In genomic region chr6:139282684-139283083, GRCh38 we compare ENCODE assay signal across 33 cellular contexts. TPM values are rescaled to one million over a fixed set of nuclear protein-coding genes. Genes with fewer than 3 reads are reported as not detected.
DNase-seq lines count a peak whose midpoint lies in the region; ATAC-seq and TF ChIP-seq lines count a peak whose summit lies in the region.
"Had no signal": no experiment of that assay in that cellular context is flagged by ENCODE, and none has a peak within 500 bp of the region (broad histone marks: within the 10 kb centered on the region; RNA-seq: fewer than 3 reads in every experiment).

No MANE protein-coding gene starts in this region.

- no peak overlapping the region for H2BK15ac ChIP-seq in IMR-90 (ENCODE audit: low read depth, low read length)

- DNase-seq in activated T-cell treated with anti-CD3 and anti-CD28 coated beads, Interleukin-2, amount 50 U/mL, for 24 hours = no peak
- DNase-seq in activated T-cell treated with anti-CD3 and anti-CD28 coated beads for 4 hours = no peak
- DNase-seq in IMR-90 = peak; percentile 8
- no peak for DNase-seq in activated T-helper 1 cell treated with anti-CD3 and anti-CD28 coated beads, Interleukin-12 subunit alpha, Interleukin-12 subunit beta, Interleukin-2, Interleukin-4 antibody, amounts not matched to agents 30 ng/mL and 10 ng/mL and 1 ng/mL, durations not matched to agents 14 hours and 24 hours and 36 hours (ENCODE audit: low spot score)
- no peak for DNase-seq in stimulated activated naive CD8-positive, alpha-beta T cell treated with anti-CD3 and anti-CD28 coated beads, Interleukin-15, Interleukin-2, amounts not matched to agents 100 U/mL and 50 U/mL, for 24 hours
- no peak for DNase-seq in WTC11 (ENCODE audit: low spot score)
- DNase-seq in mucosa of descending colon = no peak
- DNase-seq: ACHN; activated CD8-positive, alpha-beta memory T cell treated with anti-CD3 and anti-CD28 coated beads, Interleukin-2, amount 50 U/mL, for 48 hours; activated effector memory CD4-positive, alpha-beta T cell treated with anti-CD3 and anti-CD28 coated beads, Interleukin-2, amount 50 U/mL, for 16 hours; CD8-positive, alpha-beta memory T cell; central memory CD4-positive, alpha-beta T cell; cortex of kidney; DMS 273 treated with DMSO at 0.1 percent for 48 hours; effector memory CD8-positive, alpha-beta T cell; EL; H9; immature natural killer cell; NCI-H1930; nephron progenitor cell; Peyer's patch; retina; SJCRH30; small intestine; stimulated activated naive CD4-positive, alpha-beta T cell treated with Interleukin-2 at 50 U/mL for 16 hours; T-cell had no signal

- WGBS in IMR-90 (ENCODE audit: extremely low coverage in 2 of 2, insufficient read length in 1 of 2), 2 experiments = no CpG with 5 or more reads among the region's 3 CpGs

- no peaks in the 10 kb centered on the region for H3K79me1 ChIP-seq in IMR-90 (ENCODE audit: low read depth in 1 of 2, low read length in 2 of 2)

- H3K36me3 ChIP-seq in IMR-90 (ENCODE audit: control insufficient read depth, insufficient read depth, low read length) (no peaks in the 10 kb centered on the region), mucosa of descending colon (ENCODE audit: low read depth) (no peaks in the 10 kb centered on the region)
- H3K36me3 ChIP-seq: Peyer's patch, SJCRH30, thoracic aorta, vagina had no signal

- no peaks in the 10 kb centered on the region for H3K9me3 Mint-ChIP-seq in activated T-cell treated with anti-CD3 and anti-CD28 coated beads, Interleukin-2, amount 50 U/mL, for 24 hours
- no peaks in the 10 kb centered on the region for H3K9me3 Mint-ChIP-seq in activated T-helper 1 cell treated with anti-CD3 and anti-CD28 coated beads, Interleukin-12 subunit alpha, Interleukin-12 subunit beta, Interleukin-2, Interleukin-4 antibody, amounts not matched to agents 30 ng/mL and 10 ng/mL and 1 ng/mL, durations not matched to agents 14 hours and 24 hours and 36 hours
- H3K9me3 Mint-ChIP-seq in WTC11 = peaks cover 12% of the 10 kb centered on the region; the same call in 1 of the 2 replicates
- H3K9me3 Mint-ChIP-seq: CD8-positive, alpha-beta memory T cell; effector memory CD8-positive, alpha-beta T cell; H9; immature natural killer cell; nephron progenitor cell; T-cell had no signal

- H3K4me1 Mint-ChIP-seq in activated T-cell treated with anti-CD3 and anti-CD28 coated beads, Interleukin-2, amount 50 U/mL, for 24 hours (ENCODE audit: low read depth) = peaks cover 38% of the 10 kb centered on the region
- peaks cover 36% of the 10 kb centered on the region for H3K4me1 Mint-ChIP-seq in activated T-helper 1 cell treated with anti-CD3 and anti-CD28 coated beads, Interleukin-12 subunit alpha, Interleukin-12 subunit beta, Interleukin-2, Interleukin-4 antibody, amounts not matched to agents 30 ng/mL and 10 ng/mL and 1 ng/mL, durations not matched to agents 14 hours and 24 hours and 36 hours (ENCODE audit: low read depth)
- no peaks in the 10 kb centered on the region for H3K4me1 Mint-ChIP-seq in WTC11
- H3K4me1 Mint-ChIP-seq: nephron progenitor cell had no signal

- H3K14ac ChIP-seq in IMR-90 (replicated peaks; ENCODE audit: low read depth, low read length) = no peak overlapping the region; the same call in 1 of the 2 replicates

- no peaks in the 10 kb centered on the region for H3K4me1 ChIP-seq in IMR-90 (ENCODE audit: control insufficient read depth, insufficient read depth, low read length)
- no peaks in the 10 kb centered on the region for H3K4me1 ChIP-seq in mucosa of descending colon (ENCODE audit: low read depth)
- H3K4me1 ChIP-seq: SJCRH30, vagina had no signal

- no peak overlapping the region for H3K4ac ChIP-seq in IMR-90 (ENCODE audit: low read depth, low read length)

- CTCF ChIA-PET in IMR-90 (lab: Yijun Ruan, JAX) = interaction anchor here (0.6 kb wide), 1 partner anchor 242 kb away, joined by 3 read pairs; no protein-coding TSS in a partner anchor
- CTCF ChIA-PET in WTC11 (lab: Charles Lee) = no interaction called here

- H3K36me3 Mint-ChIP-seq in activated T-cell treated with anti-CD3 and anti-CD28 coated beads, Interleukin-2, amount 50 U/mL, for 24 hours (ENCODE audit: low read depth) = no peaks in the 10 kb centered on the region
- peaks cover 5% of the 10 kb centered on the region for H3K36me3 Mint-ChIP-seq in activated T-helper 1 cell treated with anti-CD3 and anti-CD28 coated beads, Interleukin-12 subunit alpha, Interleukin-12 subunit beta, Interleukin-2, Interleukin-4 antibody, amounts not matched to agents 30 ng/mL and 10 ng/mL and 1 ng/mL, durations not matched to agents 14 hours and 24 hours and 36 hours (ENCODE audit: low read depth)
- H3K36me3 Mint-ChIP-seq in WTC11 = no peaks in the 10 kb centered on the region

- H2AFZ ChIP-seq in IMR-90 (replicated peaks; ENCODE audit: low read length, poor library complexity) = no peak overlapping the region

- peak overlapping the region; percentile 50 for H3K27ac Mint-ChIP-seq in activated T-cell treated with anti-CD3 and anti-CD28 coated beads, Interleukin-2, amount 50 U/mL, for 24 hours
- H3K27ac Mint-ChIP-seq in activated T-helper 1 cell treated with anti-CD3 and anti-CD28 coated beads, Interleukin-12 subunit alpha, Interleukin-12 subunit beta, Interleukin-2, Interleukin-4 antibody, amounts not matched to agents 30 ng/mL and 10 ng/mL and 1 ng/mL, durations not matched to agents 14 hours and 24 hours and 36 hours = peak overlapping the region; percentile 2
- H3K27ac Mint-ChIP-seq in WTC11 = no peak overlapping the region
- H3K27ac Mint-ChIP-seq: effector memory CD8-positive, alpha-beta T cell; H9; immature natural killer cell; nephron progenitor cell; T-cell had no signal

- H3K27ac ChIP-seq in IMR-90 (ENCODE audit: insufficient read depth, low read length) = no peak overlapping the region
- H3K27ac ChIP-seq: HL-60, KMS-11, Peyer's patch, SJCRH30, thoracic aorta, vagina had no signal

- no peak overlapping the region for H3K18ac ChIP-seq in IMR-90 (ENCODE audit: low read depth, low read length)

- H2BK120ac ChIP-seq in IMR-90 (ENCODE audit: low read depth, low read length) = no peak overlapping the region

- TF ChIP-seq CTCF in IMR-90 (conservative IDR thresholded peaks at IDR 0.05; ENCODE audit: low read depth, low read length) (no peak), WTC11 (IDR thresholded peaks at IDR 0.05) (no peak), mucosa of descending colon (IDR thresholded peaks at IDR 0.05) (no peak)

- no TSS peak for BruUV-seq in IMR-90 (replicated peaks; lab: Mats Ljungman, UMichigan)

- H3K27me3 ChIP-seq in IMR-90 (ENCODE audit: control insufficient read depth, insufficient read depth, low read length) = no peaks in the 10 kb centered on the region
- H3K27me3 ChIP-seq: Peyer's patch, SJCRH30, vagina had no signal

- H3K4me3 ChIP-seq in IMR-90 (ENCODE audit: insufficient read depth, low read depth, low read length) = no peak overlapping the region
- no peak overlapping the region for H3K4me3 ChIP-seq in mucosa of descending colon
- H3K4me3 ChIP-seq: Peyer's patch, SJCRH30, thoracic aorta, vagina had no signal

- no peak overlapping the region for H4K8ac ChIP-seq in IMR-90 (ENCODE audit: low read depth in 2 of 2, low read length in 2 of 2)

- TF ChIP-seq RAD21 in IMR-90 (IDR thresholded peaks at IDR 0.05; ENCODE audit: low read length) = no peak

- no peak overlapping the region for H3K56ac ChIP-seq in IMR-90 (ENCODE audit: extremely low read depth, insufficient read depth, low read length)

- no peak overlapping the region for H2AK5ac ChIP-seq in IMR-90 (ENCODE audit: low read depth, low read length)

- H4K5ac ChIP-seq in IMR-90 (ENCODE audit: low read depth, low read length) = no peak overlapping the region

- ATAC-seq in IMR-90 (ENCODE audit: low read depth) (no peak), GM21717 (IDR thresholded peaks at IDR 0.05; ENCODE audit: unreplicated experiment) (no peak), WTC11 (no peak), mucosa of descending colon (no peak)
- peak; percentile 68 for ATAC-seq in stimulated activated naive CD8-positive, alpha-beta T cell treated with anti-CD3 and anti-CD28 coated beads, Interleukin-15, Interleukin-2, amounts not matched to agents 100 U/mL and 50 U/mL, for 24 hours
- ATAC-seq: effector memory CD8-positive, alpha-beta T cell; T-cell had no signal

- intact Hi-C loops in IMR-90 (cut with micrococcal nuclease) = no loop called here
- intact Hi-C loops in activated T-helper 1 cell treated with anti-CD3 and anti-CD28 coated beads, Interleukin-12 subunit alpha, Interleukin-12 subunit beta, Interleukin-2, Interleukin-4 antibody, amounts not matched to agents 30 ng/mL and 10 ng/mL and 1 ng/mL, durations not matched to agents 14 hours and 24 hours and 36 hours (cut with micrococcal nuclease) = loop anchor here (1.0 to 5.0 kb wide), 2 partner anchors 8 to 40 kb away; no protein-coding TSS in a partner anchor
- intact Hi-C loops in mucosa of descending colon (cut with DNase I, micrococcal nuclease) = no loop called here

- no peaks in the 10 kb centered on the region for H3K9me3 ChIP-seq in IMR-90 (ENCODE audit: control insufficient read depth, insufficient read depth, low read length)
- no peaks in the 10 kb centered on the region for H3K9me3 ChIP-seq in mucosa of descending colon
- H3K9me3 ChIP-seq: Peyer's patch, SJCRH30, thoracic aorta, vagina had no signal

- no peak overlapping the region for H3K4me3 Mint-ChIP-seq in activated T-cell treated with anti-CD3 and anti-CD28 coated beads, Interleukin-2, amount 50 U/mL, for 24 hours
- H3K4me3 Mint-ChIP-seq in activated T-helper 1 cell treated with anti-CD3 and anti-CD28 coated beads, Interleukin-12 subunit alpha, Interleukin-12 subunit beta, Interleukin-2, Interleukin-4 antibody, amounts not matched to agents 30 ng/mL and 10 ng/mL and 1 ng/mL, durations not matched to agents 14 hours and 24 hours and 36 hours = no peak overlapping the region
- H3K4me3 Mint-ChIP-seq in WTC11 = no peak overlapping the region
- H3K4me3 Mint-ChIP-seq: CD8-positive, alpha-beta memory T cell; effector memory CD8-positive, alpha-beta T cell; H9; immature natural killer cell; nephron progenitor cell; T-cell had no signal

- in situ Hi-C loops in IMR-90 (cut with MboI; ENCODE audit: low sequenced_read_pairs) = no loop called here

- POLR2A ChIA-PET in IMR-90 (lab: Charles Lee; ENCODE audit: unreplicated experiment) (no interaction called here), WTC11 (lab: Charles Lee) (interaction anchor here (0.7 kb wide), 1 partner anchor 1087 kb away, joined by 3 read pairs; no protein-coding TSS in a partner anchor)

- H3K9ac ChIP-seq in IMR-90 (ENCODE audit: low read depth, low read length) = no peak overlapping the region
- H3K9ac ChIP-seq: KMS-11 had no signal

- no peak overlapping the region for H4K91ac ChIP-seq in IMR-90 (ENCODE audit: insufficient read depth, low read depth, low read length)

- H3K23ac ChIP-seq in IMR-90 (ENCODE audit: low read depth, low read length) = no peak overlapping the region

- no peak for TF ChIP-seq POLR2A in IMR-90 (IDR thresholded peaks at IDR 0.05; ENCODE audit: low read depth, low read length)

- no peaks in the 10 kb centered on the region for H4K20me1 ChIP-seq in IMR-90 (ENCODE audit: insufficient read depth, low read length)

- H3K9me1 ChIP-seq in IMR-90 (ENCODE audit: insufficient read depth, low read length) = no peaks in the 10 kb centered on the region

- no peak overlapping the region for H2BK20ac ChIP-seq in IMR-90 (ENCODE audit: low read depth, low read length)

- H3K4me2 ChIP-seq in IMR-90 (ENCODE audit: low read depth, low read length) = no peak overlapping the region
- H3K4me2 ChIP-seq: KMS-11 had no signal

- dilution Hi-C loops in IMR-90 (cut with HindIII; ENCODE audit: low sequenced_read_pairs, unreplicated experiment) = no loop called here

- no peak overlapping the region for H2BK5ac ChIP-seq in IMR-90 (ENCODE audit: low read depth, low read length, poor library complexity, severe bottlenecking)

- H2AK9ac ChIP-seq in IMR-90 (replicated peaks; ENCODE audit: low read depth, low read length, poor library complexity) = no peak overlapping the region

- H3K27me3 Mint-ChIP-seq in activated T-cell treated with anti-CD3 and anti-CD28 coated beads, Interleukin-2, amount 50 U/mL, for 24 hours = no peaks in the 10 kb centered on the region
- no peaks in the 10 kb centered on the region for H3K27me3 Mint-ChIP-seq in activated T-helper 1 cell treated with anti-CD3 and anti-CD28 coated beads, Interleukin-12 subunit alpha, Interleukin-12 subunit beta, Interleukin-2, Interleukin-4 antibody, amounts not matched to agents 30 ng/mL and 10 ng/mL and 1 ng/mL, durations not matched to agents 14 hours and 24 hours and 36 hours (ENCODE audit: insufficient read depth)
- H3K27me3 Mint-ChIP-seq in WTC11 (ENCODE audit: low read depth) = no peaks in the 10 kb centered on the region
- H3K27me3 Mint-ChIP-seq: CD8-positive, alpha-beta memory T cell; effector memory CD8-positive, alpha-beta T cell; T-cell had no signal

RNA-seq across cellular contexts. Expression of gene TXLNB, which starts 9.1 kb away (rescaled TPM):
- total RNA-seq in IMR-90 (2012; rRNA removed) = under 0.01 TPM in 2 replicates
- 0.04 and 0.05 TPM in 2 replicates for polyA plus RNA-seq in IMR-90 (2012; rRNA removed)
- 0.04 TPM in 1 of 2 replicates, not detected in the other for polyA plus RNA-seq in IMR-90 (2012; cell fraction: cytosol; rRNA removed)
- 0.01 and 0.11 TPM in 2 replicates for polyA plus RNA-seq in IMR-90 (2012; cell fraction: nucleus; rRNA removed; ENCODE audit: low replicate concordance)
- total RNA-seq in activated T-helper 1 cell treated with anti-CD3 and anti-CD28 coated beads, Interleukin-12 subunit alpha, Interleukin-12 subunit beta, Interleukin-2, Interleukin-4 antibody, amounts not matched to agents 30 ng/mL and 10 ng/mL and 1 ng/mL, durations not matched to agents 14 hours and 24 hours and 36 hours = 0.08 TPM in 1 of 2 replicates, not detected in the other
- total RNA-seq in WTC11 (2021) = 0.07 to 0.16 TPM (median 0.15 TPM) in 3 replicates
- total RNA-seq in mucosa of descending colon = under 1 TPM; 0.29 to 0.89 (median 0.36) TPM
- total RNA-seq: epithelial cell of proximal tubule, osteocyte had no signal
